In the genomic region with DNA sequence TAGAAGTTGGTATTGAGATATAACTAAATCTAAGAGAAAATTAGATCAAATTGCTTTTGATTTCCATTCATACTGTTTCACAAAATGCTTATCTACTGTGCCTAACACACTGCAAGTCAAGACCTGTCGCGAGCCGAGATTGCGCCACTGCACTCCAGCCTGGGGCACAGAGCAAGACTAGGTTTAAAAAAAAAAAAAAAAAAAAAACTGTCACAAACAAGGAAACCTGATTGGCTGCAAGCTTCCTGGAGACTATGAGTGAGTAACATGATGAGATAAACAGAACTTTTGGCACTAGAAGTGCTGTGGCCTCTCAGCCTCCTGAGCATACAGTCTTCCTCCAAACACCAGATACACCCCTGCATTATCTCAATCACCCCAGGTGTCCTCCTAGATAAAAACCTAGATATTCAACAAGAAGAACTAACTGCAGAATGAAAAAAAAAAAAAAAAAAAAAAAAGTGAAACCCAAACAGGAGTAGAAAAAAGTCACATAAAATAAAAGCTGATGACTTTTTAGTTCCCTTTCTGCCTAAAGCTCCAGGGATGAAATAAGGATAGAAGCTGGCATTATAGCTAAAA, we compare ENCODE assay signal across 10 cellular contexts.
A peak's percentile ranks its signal among the peaks of the same experiment; 100 is the strongest.
DNase-seq lines count a peak whose midpoint lies in the region; ATAC-seq, FAIRE-seq and TF ChIP-seq lines count a peak whose summit lies in the region.
"Had no signal": no experiment of that assay in that cellular context is flagged by ENCODE, and none has a peak within 500 bp of the region (broad histone marks: within the 10 kb centered on the region; RNA-seq: fewer than 3 reads in every experiment).

No MANE protein-coding gene starts in this region.

- no peaks in the 10 kb centered on the region for H3K4me1 Mint-ChIP-seq in stimulated activated naive B cell treated with anti-CD40 and anti-IgM and Interleukin-4, amounts not matched to agents 10 μg/mL and 1 μg/mL and 100 μg/mL, for 72 hours
- no peaks in the 10 kb centered on the region for H3K4me1 Mint-ChIP-seq in activated T-cell treated with anti-CD3 and anti-CD28 coated beads, Interleukin-2, amount 50 U/mL, for 4 hours (ENCODE audit: low read depth)

- H3K9ac ChIP-seq in K562 (ENCODE audit: insufficient read depth in 1 of 2, low read depth in 2 of 2, low read length in 2 of 2), result no peak overlapping the region

- in situ Hi-C loops in K562 (cut with MboI), result no loop called here

- no peak for TF ChIP-seq EP300 in K562 (IDR thresholded peaks at IDR 0.05; ENCODE audit: low read length)

- WGBS in K562 (ENCODE audit: insufficient coverage, low coverage, missing lambda C conversion rate), result 0% methylated on average over 4 of the region's 4 CpGs

- H2AFZ ChIP-seq in K562 (ENCODE audit: low read depth, low read length), result no peak overlapping the region

- no peak overlapping the region for H3K4me3 Mint-ChIP-seq in stimulated activated naive B cell treated with anti-CD40 and anti-IgM and Interleukin-4, amounts not matched to agents 10 μg/mL and 1 μg/mL and 100 μg/mL, for 72 hours
- no peak overlapping the region for H3K4me3 Mint-ChIP-seq in activated T-cell treated with anti-CD3 and anti-CD28 coated beads, Interleukin-2, amount 50 U/mL, for 4 hours
- H3K4me3 Mint-ChIP-seq: activated T-cell treated with anti-CD3 and anti-CD28 coated beads, Interleukin-2, amount 50 U/mL, for 24 hours had no signal

- no peak overlapping the region for H3K27ac ChIP-seq in K562 (ENCODE audit: extremely low read depth, low read depth, low read length)

- H4K20me1 ChIP-seq in K562 (replicated peaks; ENCODE audit: control insufficient read depth, insufficient read depth, low read length), result no peaks in the 10 kb centered on the region

- TF ChIP-seq POLR2A in K562 (conservative IDR thresholded peaks at IDR 0.05), result no peak

- no peak for ATAC-seq in K562
- no peak for ATAC-seq in stimulated activated naive B cell treated with anti-CD40 and anti-IgM and Interleukin-4, amounts not matched to agents 10 μg/mL and 1 μg/mL and 100 μg/mL, for 72 hours (replicated peaks)
- no peak for ATAC-seq in activated T-cell treated with anti-CD3 and anti-CD28 coated beads, Interleukin-2, amount 50 U/mL, for 4 hours

- intact Hi-C loops in K562 (cut with micrococcal nuclease), result no loop called here

- BruUV-seq in K562 (replicated peaks; lab: Mats Ljungman, UMichigan), result no TSS peak

- H3K4me1 ChIP-seq in K562 (replicated peaks in 1 of 2; ENCODE audit: control insufficient read depth in 2 of 2, insufficient read depth in 2 of 2, low read length in 2 of 2), result no peaks in the 10 kb centered on the region
- H3K4me1 ChIP-seq in BE2C, result no peaks in the 10 kb centered on the region

- H3K4me2 ChIP-seq in K562 (ENCODE audit: insufficient read depth, low read length), result no peak overlapping the region

- H3K36me3 ChIP-seq in MG63, result peaks cover 40% of the 10 kb centered on the region
- H3K36me3 ChIP-seq in K562 (ENCODE audit: control insufficient read depth, insufficient read depth, low read length), result no peaks in the 10 kb centered on the region
- no peaks in the 10 kb centered on the region for H3K36me3 ChIP-seq in BE2C

- CTCF ChIA-PET in K562 (lab: Yijun Ruan, JAX; ENCODE audit: low intra/inter-chr PET ratio), result interaction anchor here (0.6 kb wide), 1 partner anchor 250 kb away, joined by 3 read pairs; no protein-coding TSS in a partner anchor
- CTCF ChIA-PET in GM10248 (lab: Yijun Ruan, JAX), result interaction anchor here (0.7 to 1.2 kb wide), 2 partner anchors 13 to 44 kb away, joined by 3 to 4 read pairs; no protein-coding TSS in a partner anchor

- H3K9me3 ChIP-seq in MG63 (peaks cover 5% of the 10 kb centered on the region), K562 (replicated peaks; ENCODE audit: control insufficient read depth, insufficient read depth, low read depth, low read length) (no peaks in the 10 kb centered on the region; the same call in 1 of the 2 replicates), BE2C (no peaks in the 10 kb centered on the region)

- no peak for TF ChIP-seq RAD21 in K562 (CRISPR knock-in tag; conservative IDR thresholded peaks at IDR 0.05 in 1 of 2, IDR thresholded peaks at IDR 0.05 in 1 of 2)

- no peak overlapping the region for H3K4me3 ChIP-seq in MG63
- no peak overlapping the region for H3K4me3 ChIP-seq in K562
- H3K4me3 ChIP-seq in BE2C (ENCODE audit: low read depth, low read length), result no peak overlapping the region

- peak; percentile 52 for DNase-seq in AG08395 (ENCODE audit: low spot score)
- peak; percentile 81 for DNase-seq in MG63
- no peak for DNase-seq in K562 (ENCODE audit: extremely low read depth in 1 of 4, low spot score in 3 of 4)
- DNase-seq in kidney tubule cell (ENCODE audit: low spot score), result peak; percentile 82
- no peak for DNase-seq in stimulated activated naive B cell treated with anti-CD40 and anti-IgM and Interleukin-4, amounts not matched to agents 10 μg/mL and 1 μg/mL and 100 μg/mL, for 72 hours
- DNase-seq in BE2C, result no peak
- no peak for DNase-seq in GM10248 (ENCODE audit: extremely low spot score)
- no peak for DNase-seq in activated T-cell treated with anti-CD3 and anti-CD28 coated beads, Interleukin-2, amount 50 U/mL, for 4 hours
- DNase-seq: activated T-cell treated with anti-CD3 and anti-CD28 coated beads, Interleukin-2, amount 50 U/mL, for 24 hours; NCI-H2227 treated with DMSO at 0.1 percent for 48 hours had no signal

- peaks cover 0 to 5% of the 10 kb centered on the region in 2 donors for H3K27me3 Mint-ChIP-seq in stimulated activated naive B cell treated with anti-CD40 and anti-IgM and Interleukin-4, amounts not matched to agents 10 μg/mL and 1 μg/mL and 100 μg/mL, for 72 hours
- H3K27me3 Mint-ChIP-seq in activated T-cell treated with anti-CD3 and anti-CD28 coated beads, Interleukin-2, amount 50 U/mL, for 4 hours (ENCODE audit: low read depth), result peaks cover 14% of the 10 kb centered on the region

- no peaks in the 10 kb centered on the region for H3K9me3 Mint-ChIP-seq in stimulated activated naive B cell treated with anti-CD40 and anti-IgM and Interleukin-4, amounts not matched to agents 10 μg/mL and 1 μg/mL and 100 μg/mL, for 72 hours
- no peaks in the 10 kb centered on the region for H3K9me3 Mint-ChIP-seq in activated T-cell treated with anti-CD3 and anti-CD28 coated beads, Interleukin-2, amount 50 U/mL, for 4 hours
- H3K9me3 Mint-ChIP-seq: activated T-cell treated with anti-CD3 and anti-CD28 coated beads, Interleukin-2, amount 50 U/mL, for 24 hours had no signal

- no peaks in the 10 kb centered on the region for H3K36me3 Mint-ChIP-seq in stimulated activated naive B cell treated with anti-CD40 and anti-IgM and Interleukin-4, amounts not matched to agents 10 μg/mL and 1 μg/mL and 100 μg/mL, for 72 hours
- no peaks in the 10 kb centered on the region for H3K36me3 Mint-ChIP-seq in activated T-cell treated with anti-CD3 and anti-CD28 coated beads, Interleukin-2, amount 50 U/mL, for 4 hours (ENCODE audit: insufficient read depth)

- no peaks in the 10 kb centered on the region for H3K27me3 ChIP-seq in MG63
- no peaks in the 10 kb centered on the region for H3K27me3 ChIP-seq in K562 (ENCODE audit: control insufficient read depth in 2 of 2, insufficient read depth in 2 of 2, low read length in 2 of 2)
- H3K27me3 ChIP-seq in BE2C, result no peaks in the 10 kb centered on the region

- no peaks in the 10 kb centered on the region for H3K79me2 ChIP-seq in K562 (ENCODE audit: control insufficient read depth, insufficient read depth, low read length)

- TF ChIP-seq CTCF in K562 (IDR thresholded peaks at IDR 0.05 in 2 of 3, conservative IDR thresholded peaks at IDR 0.05 in 1 of 3; ENCODE audit: insufficient read depth in 2 of 3, low read depth in 1 of 3, low read length in 3 of 3), result no peak
- no peak for TF ChIP-seq CTCF in BE2C (IDR thresholded peaks at IDR 0.05; ENCODE audit: low read depth, low read length)
- no peak for TF ChIP-seq CTCF in GM10248 (IDR thresholded peaks at IDR 0.05; ENCODE audit: control extremely low read depth, extremely low read depth, low read depth, missing control alignments)

- H3K9me1 ChIP-seq in K562 (ENCODE audit: control insufficient read depth, insufficient read depth, low read length), result no peaks in the 10 kb centered on the region

- no peak for FAIRE-seq in K562 (lab: Jason Lieb, UNC)

- no peak overlapping the region for H3K27ac Mint-ChIP-seq in stimulated activated naive B cell treated with anti-CD40 and anti-IgM and Interleukin-4, amounts not matched to agents 10 μg/mL and 1 μg/mL and 100 μg/mL, for 72 hours
- H3K27ac Mint-ChIP-seq: activated T-cell treated with anti-CD3 and anti-CD28 coated beads, Interleukin-2, amount 50 U/mL, for 24 hours had no signal

- POLR2A ChIA-PET in K562 (lab: Yijun Ruan, JAX) (no interaction called here), GM10248 (lab: Yijun Ruan, JAX) (no interaction called here)

TF ChIP-seq in K562, 482 proteins besides CTCF, POLR2A, EP300 and RAD21:
- TF ChIP-seq SRSF9 (IDR thresholded peaks at IDR 0.05; ENCODE audit: borderline replicate concordance, low read depth, low read length) (no peak), ZNF644 (tag; IDR thresholded peaks at IDR 0.05; ENCODE audit: low read depth) (no peak), ZNF124 (CRISPR knock-in tag; IDR thresholded peaks at IDR 0.05) (no peak), CBFA2T3 (IDR thresholded peaks at IDR 0.05) (0 out of 2 replicates have a peak, but pooled peaks have one; percentile 5)
- TF ChIP-seq, protein P1, sequence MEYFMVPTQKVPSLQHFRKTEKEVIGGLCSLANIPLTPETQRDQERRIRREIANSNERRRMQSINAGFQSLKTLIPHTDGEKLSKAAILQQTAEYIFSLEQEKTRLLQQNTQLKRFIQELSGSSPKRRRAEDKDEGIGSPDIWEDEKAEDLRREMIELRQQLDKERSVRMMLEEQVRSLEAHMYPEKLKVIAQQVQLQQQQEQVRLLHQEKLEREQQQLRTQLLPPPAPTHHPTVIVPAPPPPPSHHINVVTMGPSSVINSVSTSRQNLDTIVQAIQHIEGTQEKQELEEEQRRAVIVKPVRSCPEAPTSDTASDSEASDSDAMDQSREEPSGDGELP (CRISPR knock-in tag; IDR thresholded peaks at IDR 0.05; ENCODE audit: borderline replicate concordance), result no peak

Comparison
In these comparisons a context has a peak if more than half of its experiments do, and no peak if none do; other contexts are left out.
1. DNase-seq: peak in AG08395 (single experiment), MG63 (single experiment) and kidney tubule cell (single experiment); none in K562 (0 of 4), stimulated activated naive B cell treated with anti-CD40 and anti-IgM and Interleukin-4, amounts not matched to agents 10 μg/mL and 1 μg/mL and 100 μg/mL, for 72 hours (single experiment), BE2C (single experiment), GM10248 (single experiment) and activated T-cell treated with anti-CD3 and anti-CD28 coated beads, Interleukin-2, amount 50 U/mL, for 4 hours (single experiment).